1 cellular context compared by ENCODE assay signal in the genomic region with DNA sequence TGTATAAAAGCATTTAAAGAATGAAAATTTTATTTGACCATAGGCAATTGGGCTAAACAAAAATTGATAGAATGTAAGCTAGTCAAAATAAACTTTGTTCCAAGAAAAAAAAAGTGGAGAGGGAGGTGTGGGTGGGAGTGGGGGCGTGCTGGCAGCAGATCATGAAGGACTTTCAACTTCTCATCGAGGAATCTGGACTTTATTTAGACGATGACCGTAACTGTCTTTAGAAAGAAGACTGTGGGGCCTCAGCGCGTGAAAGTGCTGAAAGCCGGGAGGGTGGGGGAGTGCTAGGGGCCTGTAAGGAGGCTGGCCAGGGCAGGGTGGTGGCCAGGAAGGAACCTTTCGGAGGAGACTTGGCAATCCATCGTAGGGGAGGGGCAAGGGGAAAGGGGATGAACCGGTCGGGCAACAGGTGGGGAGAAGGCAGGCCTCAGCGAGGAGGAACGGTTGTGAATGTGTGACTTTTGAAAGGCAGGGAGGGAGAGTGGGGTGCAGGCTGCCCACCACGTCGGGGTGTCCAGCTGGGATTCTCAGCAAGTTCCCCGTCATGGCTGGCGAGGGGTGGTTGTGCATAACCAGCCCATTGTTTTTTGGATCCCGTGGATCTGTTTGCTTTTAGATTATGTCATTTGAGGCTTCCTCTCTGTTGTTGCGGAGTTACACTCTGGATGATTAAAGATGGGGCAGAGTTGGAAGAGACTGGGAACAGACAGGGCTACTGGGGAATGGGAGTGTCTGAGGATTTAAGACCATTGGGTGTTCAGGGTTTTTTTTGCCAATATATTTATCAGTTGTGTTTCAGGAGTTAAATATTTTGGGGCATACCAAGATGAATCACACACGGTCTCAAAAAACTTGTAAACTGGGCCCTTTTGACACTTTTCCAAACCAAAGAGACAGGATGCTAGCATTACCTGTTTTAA.
TF ChIP-seq lines count a peak whose summit lies in the region.

No MANE protein-coding gene starts in this region.

TF ChIP-seq in HepG2, 621 proteins besides CTCF, POLR2A, EP300 and RAD21 (continued from another document):
- TF ChIP-seq, protein P1, sequence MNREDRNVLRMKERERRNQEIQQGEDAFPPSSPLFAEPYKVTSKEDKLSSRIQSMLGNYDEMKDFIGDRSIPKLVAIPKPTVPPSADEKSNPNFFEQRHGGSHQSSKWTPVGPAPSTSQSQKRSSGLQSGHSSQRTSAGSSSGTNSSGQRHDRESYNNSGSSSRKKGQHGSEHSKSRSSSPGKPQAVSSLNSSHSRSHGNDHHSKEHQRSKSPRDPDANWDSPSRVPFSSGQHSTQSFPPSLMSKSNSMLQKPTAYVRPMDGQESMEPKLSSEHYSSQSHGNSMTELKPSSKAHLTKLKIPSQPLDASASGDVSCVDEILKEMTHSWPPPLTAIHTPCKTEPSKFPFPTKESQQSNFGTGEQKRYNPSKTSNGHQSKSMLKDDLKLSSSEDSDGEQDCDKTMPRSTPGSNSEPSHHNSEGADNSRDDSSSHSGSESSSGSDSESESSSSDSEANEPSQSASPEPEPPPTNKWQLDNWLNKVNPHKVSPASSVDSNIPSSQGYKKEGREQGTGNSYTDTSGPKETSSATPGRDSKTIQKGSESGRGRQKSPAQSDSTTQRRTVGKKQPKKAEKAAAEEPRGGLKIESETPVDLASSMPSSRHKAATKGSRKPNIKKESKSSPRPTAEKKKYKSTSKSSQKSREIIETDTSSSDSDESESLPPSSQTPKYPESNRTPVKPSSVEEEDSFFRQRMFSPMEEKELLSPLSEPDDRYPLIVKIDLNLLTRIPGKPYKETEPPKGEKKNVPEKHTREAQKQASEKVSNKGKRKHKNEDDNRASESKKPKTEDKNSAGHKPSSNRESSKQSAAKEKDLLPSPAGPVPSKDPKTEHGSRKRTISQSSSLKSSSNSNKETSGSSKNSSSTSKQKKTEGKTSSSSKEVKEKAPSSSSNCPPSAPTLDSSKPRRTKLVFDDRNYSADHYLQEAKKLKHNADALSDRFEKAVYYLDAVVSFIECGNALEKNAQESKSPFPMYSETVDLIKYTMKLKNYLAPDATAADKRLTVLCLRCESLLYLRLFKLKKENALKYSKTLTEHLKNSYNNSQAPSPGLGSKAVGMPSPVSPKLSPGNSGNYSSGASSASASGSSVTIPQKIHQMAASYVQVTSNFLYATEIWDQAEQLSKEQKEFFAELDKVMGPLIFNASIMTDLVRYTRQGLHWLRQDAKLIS (CRISPR knock-in tag; IDR thresholded peaks at IDR 0.05), result no peak
- TF ChIP-seq, protein P2, sequence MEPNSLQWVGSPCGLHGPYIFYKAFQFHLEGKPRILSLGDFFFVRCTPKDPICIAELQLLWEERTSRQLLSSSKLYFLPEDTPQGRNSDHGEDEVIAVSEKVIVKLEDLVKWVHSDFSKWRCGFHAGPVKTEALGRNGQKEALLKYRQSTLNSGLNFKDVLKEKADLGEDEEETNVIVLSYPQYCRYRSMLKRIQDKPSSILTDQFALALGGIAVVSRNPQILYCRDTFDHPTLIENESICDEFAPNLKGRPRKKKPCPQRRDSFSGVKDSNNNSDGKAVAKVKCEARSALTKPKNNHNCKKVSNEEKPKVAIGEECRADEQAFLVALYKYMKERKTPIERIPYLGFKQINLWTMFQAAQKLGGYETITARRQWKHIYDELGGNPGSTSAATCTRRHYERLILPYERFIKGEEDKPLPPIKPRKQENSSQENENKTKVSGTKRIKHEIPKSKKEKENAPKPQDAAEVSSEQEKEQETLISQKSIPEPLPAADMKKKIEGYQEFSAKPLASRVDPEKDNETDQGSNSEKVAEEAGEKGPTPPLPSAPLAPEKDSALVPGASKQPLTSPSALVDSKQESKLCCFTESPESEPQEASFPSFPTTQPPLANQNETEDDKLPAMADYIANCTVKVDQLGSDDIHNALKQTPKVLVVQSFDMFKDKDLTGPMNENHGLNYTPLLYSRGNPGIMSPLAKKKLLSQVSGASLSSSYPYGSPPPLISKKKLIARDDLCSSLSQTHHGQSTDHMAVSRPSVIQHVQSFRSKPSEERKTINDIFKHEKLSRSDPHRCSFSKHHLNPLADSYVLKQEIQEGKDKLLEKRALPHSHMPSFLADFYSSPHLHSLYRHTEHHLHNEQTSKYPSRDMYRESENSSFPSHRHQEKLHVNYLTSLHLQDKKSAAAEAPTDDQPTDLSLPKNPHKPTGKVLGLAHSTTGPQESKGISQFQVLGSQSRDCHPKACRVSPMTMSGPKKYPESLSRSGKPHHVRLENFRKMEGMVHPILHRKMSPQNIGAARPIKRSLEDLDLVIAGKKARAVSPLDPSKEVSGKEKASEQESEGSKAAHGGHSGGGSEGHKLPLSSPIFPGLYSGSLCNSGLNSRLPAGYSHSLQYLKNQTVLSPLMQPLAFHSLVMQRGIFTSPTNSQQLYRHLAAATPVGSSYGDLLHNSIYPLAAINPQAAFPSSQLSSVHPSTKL (CRISPR knock-in tag; IDR thresholded peaks at IDR 0.05), result peak; percentile 28; the same call in 1 of the 2 replicates
- TF ChIP-seq ZFP41 (CRISPR knock-in tag; IDR thresholded peaks at IDR 0.05; ENCODE audit: borderline replicate concordance), result no peak
- TF ChIP-seq ZSCAN9 (CRISPR knock-in tag; IDR thresholded peaks at IDR 0.05; ENCODE audit: borderline replicate concordance), result no peak
- TF ChIP-seq FOXA1 (IDR thresholded peaks at IDR 0.05), result no peak
- 0 out of 2 replicates have a peak, but pooled peaks have one; percentile 34 for TF ChIP-seq FOXA1 (CRISPR knock-in tag; IDR thresholded peaks at IDR 0.05)
- TF ChIP-seq, protein P3, sequence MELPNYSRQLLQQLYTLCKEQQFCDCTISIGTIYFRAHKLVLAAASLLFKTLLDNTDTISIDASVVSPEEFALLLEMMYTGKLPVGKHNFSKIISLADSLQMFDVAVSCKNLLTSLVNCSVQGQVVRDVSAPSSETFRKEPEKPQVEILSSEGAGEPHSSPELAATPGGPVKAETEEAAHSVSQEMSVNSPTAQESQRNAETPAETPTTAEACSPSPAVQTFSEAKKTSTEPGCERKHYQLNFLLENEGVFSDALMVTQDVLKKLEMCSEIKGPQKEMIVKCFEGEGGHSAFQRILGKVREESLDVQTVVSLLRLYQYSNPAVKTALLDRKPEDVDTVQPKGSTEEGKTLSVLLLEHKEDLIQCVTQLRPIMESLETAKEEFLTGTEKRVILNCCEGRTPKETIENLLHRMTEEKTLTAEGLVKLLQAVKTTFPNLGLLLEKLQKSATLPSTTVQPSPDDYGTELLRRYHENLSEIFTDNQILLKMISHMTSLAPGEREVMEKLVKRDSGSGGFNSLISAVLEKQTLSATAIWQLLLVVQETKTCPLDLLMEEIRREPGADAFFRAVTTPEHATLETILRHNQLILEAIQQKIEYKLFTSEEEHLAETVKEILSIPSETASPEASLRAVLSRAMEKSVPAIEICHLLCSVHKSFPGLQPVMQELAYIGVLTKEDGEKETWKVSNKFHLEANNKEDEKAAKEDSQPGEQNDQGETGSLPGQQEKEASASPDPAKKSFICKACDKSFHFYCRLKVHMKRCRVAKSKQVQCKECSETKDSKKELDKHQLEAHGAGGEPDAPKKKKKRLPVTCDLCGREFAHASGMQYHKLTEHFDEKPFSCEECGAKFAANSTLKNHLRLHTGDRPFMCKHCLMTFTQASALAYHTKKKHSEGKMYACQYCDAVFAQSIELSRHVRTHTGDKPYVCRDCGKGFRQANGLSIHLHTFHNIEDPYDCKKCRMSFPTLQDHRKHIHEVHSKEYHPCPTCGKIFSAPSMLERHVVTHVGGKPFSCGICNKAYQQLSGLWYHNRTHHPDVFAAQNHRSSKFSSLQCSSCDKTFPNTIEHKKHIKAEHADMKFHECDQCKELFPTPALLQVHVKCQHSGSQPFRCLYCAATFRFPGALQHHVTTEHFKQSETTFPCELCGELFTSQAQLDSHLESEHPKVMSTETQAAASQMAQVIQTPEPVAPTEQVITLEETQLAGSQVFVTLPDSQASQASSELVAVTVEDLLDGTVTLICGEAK (IDR thresholded peaks at IDR 0.05), result no peak
- TF ChIP-seq, protein P3 (CRISPR knock-in tag; IDR thresholded peaks at IDR 0.05), result peak; percentile 18; the same call in 1 of the 2 replicates
- TF ChIP-seq MIER2 (CRISPR knock-in tag; IDR thresholded peaks at IDR 0.05), result no peak
- no peak for TF ChIP-seq TRIM24 (CRISPR knock-in tag; IDR thresholded peaks at IDR 0.05)
- no peak for TF ChIP-seq CREB1 (IDR thresholded peaks at IDR 0.05)
- no peak for TF ChIP-seq CREB1 (CRISPR knock-in tag; IDR thresholded peaks at IDR 0.05)
- TF ChIP-seq KMT2A (CRISPR knock-in tag; IDR thresholded peaks at IDR 0.05), result 0 out of 2 replicates have a peak, but pooled peaks have one; percentile 31
- TF ChIP-seq ZNF143 (CRISPR knock-in tag; IDR thresholded peaks at IDR 0.05), result no peak
- 0 out of 2 replicates have a peak, but pooled peaks have one; percentile 26 for TF ChIP-seq FOSL2 (CRISPR knock-in tag; IDR thresholded peaks at IDR 0.05)
- TF ChIP-seq, protein P4, sequence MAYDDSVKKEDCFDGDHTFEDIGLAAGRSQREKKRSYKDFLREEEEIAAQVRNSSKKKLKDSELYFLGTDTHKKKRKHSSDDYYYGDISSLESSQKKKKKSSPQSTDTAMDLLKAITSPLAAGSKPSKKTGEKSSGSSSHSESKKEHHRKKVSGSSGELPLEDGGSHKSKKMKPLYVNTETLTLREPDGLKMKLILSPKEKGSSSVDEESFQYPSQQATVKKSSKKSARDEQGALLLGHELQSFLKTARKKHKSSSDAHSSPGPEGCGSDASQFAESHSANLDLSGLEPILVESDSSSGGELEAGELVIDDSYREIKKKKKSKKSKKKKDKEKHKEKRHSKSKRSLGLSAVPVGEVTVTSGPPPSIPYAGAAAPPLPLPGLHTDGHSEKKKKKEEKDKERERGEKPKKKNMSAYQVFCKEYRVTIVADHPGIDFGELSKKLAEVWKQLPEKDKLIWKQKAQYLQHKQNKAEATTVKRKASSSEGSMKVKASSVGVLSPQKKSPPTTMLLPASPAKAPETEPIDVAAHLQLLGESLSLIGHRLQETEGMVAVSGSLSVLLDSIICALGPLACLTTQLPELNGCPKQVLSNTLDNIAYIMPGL (CRISPR knock-in tag; IDR thresholded peaks at IDR 0.05; ENCODE audit: borderline replicate concordance in 1 of 2, low read depth in 1 of 2), result peak in 1 of 2 experiments; percentile 30; a peak in 1 of 4 replicates
- TF ChIP-seq, protein P5, sequence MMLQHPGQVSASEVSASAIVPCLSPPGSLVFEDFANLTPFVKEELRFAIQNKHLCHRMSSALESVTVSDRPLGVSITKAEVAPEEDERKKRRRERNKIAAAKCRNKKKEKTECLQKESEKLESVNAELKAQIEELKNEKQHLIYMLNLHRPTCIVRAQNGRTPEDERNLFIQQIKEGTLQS (CRISPR knock-in tag; IDR thresholded peaks at IDR 0.05), result peak; percentile 40; the same call in 1 of the 2 replicates
- TF ChIP-seq SOX13 (IDR thresholded peaks at IDR 0.05), result no peak; the same call in 1 of the 2 replicates
- TF ChIP-seq SOX13 (CRISPR knock-in tag; conservative IDR thresholded peaks at IDR 0.05 in 1 of 2, IDR thresholded peaks at IDR 0.05 in 1 of 2), result peak in 1 of 2 experiments; percentile 86; a peak in 2 of 4 replicates
- TF ChIP-seq, protein P6, sequence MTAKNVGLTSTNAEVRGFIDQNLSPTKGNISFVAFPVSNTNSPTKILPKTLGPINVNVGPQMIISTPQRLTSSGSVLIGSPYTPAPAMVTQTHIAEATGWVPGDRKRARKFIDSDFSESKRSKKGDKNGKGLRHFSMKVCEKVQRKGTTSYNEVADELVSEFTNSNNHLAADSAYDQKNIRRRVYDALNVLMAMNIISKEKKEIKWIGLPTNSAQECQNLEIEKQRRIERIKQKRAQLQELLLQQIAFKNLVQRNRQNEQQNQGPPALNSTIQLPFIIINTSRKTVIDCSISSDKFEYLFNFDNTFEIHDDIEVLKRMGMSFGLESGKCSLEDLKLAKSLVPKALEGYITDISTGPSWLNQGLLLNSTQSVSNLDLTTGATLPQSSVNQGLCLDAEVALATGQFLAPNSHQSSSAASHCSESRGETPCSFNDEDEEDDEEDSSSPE (CRISPR knock-in tag; IDR thresholded peaks at IDR 0.05), result no peak
- TF ChIP-seq ZNF777 (CRISPR knock-in tag; IDR thresholded peaks at IDR 0.05), result peak; percentile 79
- no peak for TF ChIP-seq GATAD1 (CRISPR knock-in tag; IDR thresholded peaks at IDR 0.05)
